In genomic region chr7:20280475-20281351, GRCh38 we compare ENCODE assay signal across 12 cellular contexts. TPM values are rescaled to one million over a fixed set of nuclear protein-coding genes. Genes with fewer than 3 reads are reported as not detected.
A peak's percentile ranks its signal among the peaks of the same experiment; 100 is the strongest.
DNase-seq lines count a peak whose midpoint lies in the region; ATAC-seq, FAIRE-seq and TF ChIP-seq lines count a peak whose summit lies in the region.
"Had no signal": no experiment of that assay in that cellular context is flagged by ENCODE, and none has a peak within 500 bp of the region (broad histone marks: within the 10 kb centered on the region; RNA-seq: fewer than 3 reads in every experiment).

No MANE protein-coding gene starts in this region.

- H3K27me3 ChIP-seq in PC-3 (ENCODE audit: low read length) (no peaks in the 10 kb centered on the region), endothelial cell of umbilical vein (ENCODE audit: control insufficient read depth in 2 of 2, insufficient read depth in 2 of 2, low read length in 2 of 2) (no peaks in the 10 kb centered on the region), H7 (ENCODE audit: control insufficient read depth, insufficient read depth, low read length) (no peaks in the 10 kb centered on the region)
- H3K27me3 ChIP-seq: BLaER1 treated with 17β-estradiol and CSF1 and Interleukin-3, amounts not matched to agents 10 nM and 100 nM; vagina had no signal

- no peaks in the 10 kb centered on the region for H4K20me1 ChIP-seq in PC-3 (ENCODE audit: low read length)
- H4K20me1 ChIP-seq in endothelial cell of umbilical vein (replicated peaks; ENCODE audit: control insufficient read depth, extremely low read depth, insufficient read depth, low read length), result no peaks in the 10 kb centered on the region
- H4K20me1 ChIP-seq: BLaER1 treated with 17β-estradiol and CSF1 and Interleukin-3, amounts not matched to agents 10 nM and 100 nM had no signal

- no peaks in the 10 kb centered on the region for H3K4me1 Mint-ChIP-seq in stimulated activated naive CD8-positive, alpha-beta T cell treated with anti-CD3 and anti-CD28 coated beads, Interleukin-15, amount 100 ng/mL, for 72 hours

- H3K4me1 ChIP-seq in PC-3 (ENCODE audit: insufficient read depth, low read length) (no peaks in the 10 kb centered on the region), endothelial cell of umbilical vein (ENCODE audit: control insufficient read depth, extremely low read depth, insufficient read depth, low read length) (no peaks in the 10 kb centered on the region)
- H3K4me1 ChIP-seq: BLaER1 treated with 17β-estradiol and CSF1 and Interleukin-3, amounts not matched to agents 10 nM and 100 nM had no signal

- no peaks in the 10 kb centered on the region for H3K36me3 ChIP-seq in PC-3 (ENCODE audit: low read depth, low read length)
- no peaks in the 10 kb centered on the region for H3K36me3 ChIP-seq in endothelial cell of umbilical vein (ENCODE audit: control insufficient read depth in 2 of 2, extremely low read depth in 1 of 2, insufficient read depth in 2 of 2, low read length in 2 of 2)
- no peaks in the 10 kb centered on the region for H3K36me3 ChIP-seq in H7 (replicated peaks; ENCODE audit: control insufficient read depth, insufficient read depth, low read length)
- H3K36me3 ChIP-seq: BLaER1 treated with 17β-estradiol and CSF1 and Interleukin-3, amounts not matched to agents 10 nM and 100 nM; vagina had no signal

- no peak for TF ChIP-seq POLR2A in endothelial cell of umbilical vein (IDR thresholded peaks at IDR 0.05; ENCODE audit: low read depth, low read length)

- no peaks in the 10 kb centered on the region for H3K9me3 Mint-ChIP-seq in stimulated activated naive CD8-positive, alpha-beta T cell treated with anti-CD3 and anti-CD28 coated beads, Interleukin-15, amount 100 ng/mL, for 72 hours
- H3K9me3 Mint-ChIP-seq: activated T-helper 2 cell treated with anti-CD3 and anti-CD28 coated beads, Interferon-gamma antibody, Interleukin-2, Interleukin-4, amounts not matched to agents 10 μg/mL and 5 μg/mL and 100 μg/mL, durations not matched to agents 14 hours and 24 hours and 36 hours had no signal

- H3K9ac ChIP-seq in PC-3 (ENCODE audit: low read length) (no peak overlapping the region), endothelial cell of umbilical vein (replicated peaks; ENCODE audit: extremely low read depth, insufficient read depth, low read length) (no peak overlapping the region)
- H3K9ac ChIP-seq: BLaER1 treated with 17β-estradiol and CSF1 and Interleukin-3, amounts not matched to agents 10 nM and 100 nM had no signal

- H3K9me3 ChIP-seq in PC-3 (ENCODE audit: low read length), result no peaks in the 10 kb centered on the region
- H3K9me3 ChIP-seq in endothelial cell of umbilical vein (replicated peaks; ENCODE audit: control insufficient read depth, insufficient read depth, low read length), result no peaks in the 10 kb centered on the region
- H3K9me3 ChIP-seq: BLaER1 treated with 17β-estradiol and CSF1 and Interleukin-3, amounts not matched to agents 10 nM and 100 nM; vagina had no signal

- DNase-seq in stimulated activated naive CD8-positive, alpha-beta T cell treated with anti-CD3 and anti-CD28 coated beads, Interleukin-15, amount 100 ng/mL, for 72 hours, result no peak
- no peak for DNase-seq in stimulated activated naive CD8-positive, alpha-beta T cell treated with anti-CD3 and anti-CD28 coated beads, Interleukin-15, Interleukin-2, amounts not matched to agents 100 U/mL and 50 U/mL, for 24 hours
- peak; percentile 15 for DNase-seq in PC-3
- DNase-seq in endothelial cell of umbilical vein (ENCODE audit: low read depth, low spot score), result peak; percentile 25
- DNase-seq in stromal cell of bone marrow (ENCODE audit: low read depth), result peak; percentile 67
- no peak for DNase-seq in H7
- DNase-seq: GDM1 had no signal

- no peak overlapping the region for H3K4me3 Mint-ChIP-seq in stimulated activated naive CD8-positive, alpha-beta T cell treated with anti-CD3 and anti-CD28 coated beads, Interleukin-15, amount 100 ng/mL, for 72 hours

- H3K9me2 ChIP-seq in PC-3 (replicated peaks; ENCODE audit: low read length), result no peaks in the 10 kb centered on the region

- H3K27ac ChIP-seq in PC-3 (ENCODE audit: low read length) (no peak overlapping the region), endothelial cell of umbilical vein (ENCODE audit: insufficient read depth, low read depth, low read length) (no peak overlapping the region)
- H3K27ac ChIP-seq: BLaER1 treated with 17β-estradiol and CSF1 and Interleukin-3, amounts not matched to agents 10 nM and 100 nM; vagina had no signal

- POLR2A ChIA-PET in PC-3 (lab: Charles Lee; ENCODE audit: unreplicated experiment), result no interaction called here
- POLR2A ChIA-PET in endothelial cell of umbilical vein (lab: Charles Lee), result no interaction called here

- no peak for FAIRE-seq in endothelial cell of umbilical vein (lab: Jason Lieb, UNC)

- H3F3A ChIP-seq in PC-3 (ENCODE audit: low read length, unreplicated experiment), result no peaks in the 10 kb centered on the region

- ATAC-seq in stimulated activated naive CD8-positive, alpha-beta T cell treated with anti-CD3 and anti-CD28 coated beads, Interleukin-15, amount 100 ng/mL, for 72 hours, result peak; percentile 55
- no peak for ATAC-seq in stimulated activated naive CD8-positive, alpha-beta T cell treated with anti-CD3 and anti-CD28 coated beads, Interleukin-15, Interleukin-2, amounts not matched to agents 100 U/mL and 50 U/mL, for 24 hours
- peak; percentile 53; the same call in 1 of the 2 replicates for ATAC-seq in PC-3
- no peak for ATAC-seq in HG02763 (IDR thresholded peaks at IDR 0.05; ENCODE audit: unreplicated experiment)
- ATAC-seq in HG03095 (IDR thresholded peaks at IDR 0.05; ENCODE audit: unreplicated experiment), result no peak

- intact Hi-C loops in PC-3 (cut with micrococcal nuclease), result no loop called here
- intact Hi-C loops in endothelial cell of umbilical vein (cut with micrococcal nuclease), result no loop called here

- dilution Hi-C loops in endothelial cell of umbilical vein (cut with MboI; ENCODE audit: extremely low pct_ligation_motif_present, low sequenced_read_pairs), result no loop called here

- no peaks in the 10 kb centered on the region for H3K27me3 Mint-ChIP-seq in stimulated activated naive CD8-positive, alpha-beta T cell treated with anti-CD3 and anti-CD28 coated beads, Interleukin-15, amount 100 ng/mL, for 72 hours

- H2AFZ ChIP-seq in PC-3 (ENCODE audit: low read length) (no peak overlapping the region), endothelial cell of umbilical vein (ENCODE audit: low read depth, low read length) (no peak overlapping the region)

- CTCF ChIA-PET in PC-3 (lab: Charles Lee), result no interaction called here
- CTCF ChIA-PET in endothelial cell of umbilical vein (lab: Charles Lee), result no interaction called here

- H3K4me3 ChIP-seq in PC-3 (ENCODE audit: low read length) (no peak overlapping the region), endothelial cell of umbilical vein (replicated peaks in 1 of 3; ENCODE audit: insufficient read depth in 1 of 3, low read depth in 1 of 3, low read length in 3 of 3) (no peak overlapping the region), H7 (ENCODE audit: insufficient read depth, low read depth, low read length) (no peak overlapping the region)
- H3K4me3 ChIP-seq: BLaER1 treated with 17β-estradiol and CSF1 and Interleukin-3, amounts not matched to agents 10 nM and 100 nM; vagina had no signal

- H3K9me1 ChIP-seq in endothelial cell of umbilical vein (replicated peaks; ENCODE audit: control insufficient read depth, extremely low read depth, insufficient read depth, low read length), result no peaks in the 10 kb centered on the region

- TF ChIP-seq CTCF in PC-3 (conservative IDR thresholded peaks at IDR 0.05; ENCODE audit: low read depth, low read length) (no peak), endothelial cell of umbilical vein (IDR thresholded peaks at IDR 0.05; ENCODE audit: extremely low read depth in 1 of 2, insufficient read depth in 1 of 2, low read depth in 1 of 2, low read length in 2 of 2) (no peak)

- H3K27ac Mint-ChIP-seq in stimulated activated naive CD8-positive, alpha-beta T cell treated with anti-CD3 and anti-CD28 coated beads, Interleukin-15, amount 100 ng/mL, for 72 hours, result no peak overlapping the region
- H3K27ac Mint-ChIP-seq: activated T-helper 2 cell treated with anti-CD3 and anti-CD28 coated beads, Interferon-gamma antibody, Interleukin-2, Interleukin-4, amounts not matched to agents 10 μg/mL and 5 μg/mL and 100 μg/mL, durations not matched to agents 14 hours and 24 hours and 36 hours had no signal

- H3K4me2 ChIP-seq in PC-3 (ENCODE audit: low read length) (no peak overlapping the region), endothelial cell of umbilical vein (ENCODE audit: insufficient read depth, low read length) (no peak overlapping the region)
- H3K4me2 ChIP-seq: BLaER1 treated with 17β-estradiol and CSF1 and Interleukin-3, amounts not matched to agents 10 nM and 100 nM had no signal

- H3K79me2 ChIP-seq in PC-3 (ENCODE audit: low read length) (no peaks in the 10 kb centered on the region), endothelial cell of umbilical vein (ENCODE audit: control insufficient read depth, insufficient read depth, low read length) (no peaks in the 10 kb centered on the region)

- no TSS peak for BruUV-seq in PC-3 (replicated peaks; lab: Mats Ljungman, UMichigan)
- BruUV-seq in endothelial cell of umbilical vein (replicated peaks; lab: Mats Ljungman, UMichigan), result no TSS peak

TF ChIP-seq in endothelial cell of umbilical vein, 7 proteins besides CTCF, POLR2A, EP300 and RAD21 (continues in another document):
- no peak for TF ChIP-seq POLR2AphosphoS5 (IDR thresholded peaks at IDR 0.05; ENCODE audit: insufficient read depth, low read depth, low read length)
- no peak for TF ChIP-seq FOS (IDR thresholded peaks at IDR 0.05; ENCODE audit: borderline replicate concordance, insufficient read depth, low read length)
- no peak for TF ChIP-seq GATA2 (IDR thresholded peaks at IDR 0.05; ENCODE audit: insufficient read depth, insufficient read length, low read depth, low read length)
- no peak for TF ChIP-seq EZH2 (IDR thresholded peaks at IDR 0.05; ENCODE audit: borderline replicate concordance, low read depth, low read length, severe bottlenecking)
- TF ChIP-seq, protein P1, sequence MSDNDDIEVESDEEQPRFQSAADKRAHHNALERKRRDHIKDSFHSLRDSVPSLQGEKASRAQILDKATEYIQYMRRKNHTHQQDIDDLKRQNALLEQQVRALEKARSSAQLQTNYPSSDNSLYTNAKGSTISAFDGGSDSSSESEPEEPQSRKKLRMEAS (IDR thresholded peaks at IDR 0.05; ENCODE audit: insufficient read depth, insufficient read length), result no peak
- no peak for TF ChIP-seq MYC (IDR thresholded peaks at IDR 0.05; ENCODE audit: low read depth, low read length)

RNA-seq across cellular contexts. Expression of gene ITGB8, which starts 50.0 kb away (rescaled TPM):
- total RNA-seq in PC-3 (2014; rRNA removed), result 13.9 and 14.0 TPM in 2 replicates
- total RNA-seq in endothelial cell of umbilical vein, result 6.5 and 8.2 TPM in 2 replicates
- polyA plus RNA-seq in endothelial cell of umbilical vein, result 2.9 and 3.4 TPM in 2 replicates
- 1.7 and 1.9 TPM in 2 replicates for polyA plus RNA-seq in endothelial cell of umbilical vein (2011; cell fraction: cytosol; rRNA removed)
- polyA plus RNA-seq in endothelial cell of umbilical vein (2011; cell fraction: nucleus; rRNA removed), result 15.1 and 17.8 TPM in 2 replicates
- 5.3 and 5.5 TPM in 2 replicates for polyA plus RNA-seq in endothelial cell of umbilical vein (2012)
- polyA minus RNA-seq in endothelial cell of umbilical vein, result 24.0 and 26.2 TPM in 2 replicates
- polyA minus RNA-seq in endothelial cell of umbilical vein (2011; cell fraction: cytosol; rRNA and poly(A)+ RNA removed), result 15.2 TPM
- 58.9 and 62.7 TPM in 2 replicates for polyA minus RNA-seq in endothelial cell of umbilical vein (2011; cell fraction: nucleus; rRNA and poly(A)+ RNA removed)
- 1.5 and 2.2 TPM in 2 replicates for total RNA-seq in H7 (2014; rRNA removed; shearing (Covaris generic))

Comparison
In these comparisons a context has a peak if more than half of its experiments do, and no peak if none do; other contexts are left out.
1. ATAC-seq: peak in stimulated activated naive CD8-positive, alpha-beta T cell treated with anti-CD3 and anti-CD28 coated beads, Interleukin-15, amount 100 ng/mL, for 72 hours (single experiment) and PC-3 (single experiment); none in stimulated activated naive CD8-positive, alpha-beta T cell treated with anti-CD3 and anti-CD28 coated beads, Interleukin-15, Interleukin-2, amounts not matched to agents 100 U/mL and 50 U/mL, for 24 hours (single experiment), HG02763 (single experiment) and HG03095 (single experiment).
2. DNase-seq: peak in PC-3 (single experiment), endothelial cell of umbilical vein (single experiment) and stromal cell of bone marrow (single experiment); none in stimulated activated naive CD8-positive, alpha-beta T cell treated with anti-CD3 and anti-CD28 coated beads, Interleukin-15, amount 100 ng/mL, for 72 hours (0 of 2), stimulated activated naive CD8-positive, alpha-beta T cell treated with anti-CD3 and anti-CD28 coated beads, Interleukin-15, Interleukin-2, amounts not matched to agents 100 U/mL and 50 U/mL, for 24 hours (single experiment) and H7 (single experiment).